In the genomic region with DNA sequence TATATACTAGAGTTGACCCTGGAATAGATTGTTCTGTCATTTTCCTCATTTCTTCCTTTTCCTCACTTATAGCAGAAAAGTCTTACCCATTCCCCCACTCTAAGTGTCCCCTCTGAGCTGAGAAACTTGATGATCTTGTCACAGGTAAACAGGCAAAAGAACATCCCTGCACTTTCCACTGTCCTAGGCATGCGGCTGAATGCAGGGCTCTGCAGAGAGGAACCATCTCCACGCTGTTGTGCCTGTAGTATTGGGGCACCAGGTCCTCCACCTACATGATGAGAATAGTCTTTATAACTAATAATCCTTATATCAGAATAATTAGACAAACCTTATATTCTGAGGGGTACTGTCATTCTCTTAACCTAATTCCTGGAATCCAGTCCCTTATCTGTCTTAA, we compare ENCODE assay signal across 9 cellular contexts.
DNase-seq lines count a peak whose midpoint lies in the region; ATAC-seq, FAIRE-seq and TF ChIP-seq lines count a peak whose summit lies in the region.
"Had no signal": no experiment of that assay in that cellular context is flagged by ENCODE, and none has a peak within 500 bp of the region (broad histone marks: within the 10 kb centered on the region; RNA-seq: fewer than 3 reads in every experiment).

No MANE protein-coding gene starts in this region.

- peak overlapping the region; percentile 30 for H2AFZ ChIP-seq in KMS-11 (ENCODE audit: low read depth)

- H3K27ac Mint-ChIP-seq in CD4-positive, CD25-positive, alpha-beta regulatory T cell = no peak overlapping the region

- no peaks in the 10 kb centered on the region for H4K20me1 ChIP-seq in KMS-11 (ENCODE audit: insufficient read depth)

- no peaks in the 10 kb centered on the region for H3K79me2 ChIP-seq in KMS-11 (ENCODE audit: insufficient read depth, low read depth)

- H3K4me3 Mint-ChIP-seq in CD4-positive, CD25-positive, alpha-beta regulatory T cell = peak overlapping the region in 1 of 4 donors; percentile 10

- peak overlapping the region; percentile 79 for H3K4me2 ChIP-seq in KMS-11

- H3K36me3 ChIP-seq in CD4-positive, CD25-positive, alpha-beta regulatory T cell (ENCODE audit: control insufficient read depth, insufficient read depth, low read length) = no peaks in the 10 kb centered on the region
- H3K36me3 ChIP-seq in KMS-11 (ENCODE audit: insufficient read depth) (no peaks in the 10 kb centered on the region), small intestine (ENCODE audit: control insufficient read depth in 2 of 2, insufficient read depth in 2 of 2, low read length in 2 of 2) (no peaks in the 10 kb centered on the region)

- FAIRE-seq in small intestine (lab: Jason Lieb, UNC) (no peak), GM19239 (lab: Jason Lieb, UNC) (no peak)

- H3K9me3 Mint-ChIP-seq in CD4-positive, CD25-positive, alpha-beta regulatory T cell = no peaks in the 10 kb centered on the region

- no peaks in the 10 kb centered on the region for H3K27me3 ChIP-seq in CD4-positive, CD25-positive, alpha-beta regulatory T cell (ENCODE audit: control insufficient read depth, insufficient read depth, low read length)
- no peaks in the 10 kb centered on the region for H3K27me3 ChIP-seq in KMS-11 (ENCODE audit: insufficient read depth, low read depth)
- H3K27me3 ChIP-seq in small intestine (ENCODE audit: control insufficient read depth in 2 of 2, insufficient read depth in 2 of 2, low read length in 2 of 2) = no peaks in the 10 kb centered on the region

- peaks cover 12 to 31% (median 23%) of the 10 kb centered on the region in 4 donors for H3K4me1 Mint-ChIP-seq in CD4-positive, CD25-positive, alpha-beta regulatory T cell

- 76 to 80% (median 77%) methylated on average over 2 of the region's 2 CpGs for WGBS in small intestine, 3 donors

- peak overlapping the region; percentile 27 for H3K4me3 ChIP-seq in CD4-positive, CD25-positive, alpha-beta regulatory T cell (ENCODE audit: low read depth, low read length)
- H3K4me3 ChIP-seq in KMS-11 (IDR thresholded peaks at IDR 0.05; ENCODE audit: insufficient read depth, low read depth, low read length) (no peak overlapping the region), small intestine (ENCODE audit: low read depth in 1 of 2, low read length in 2 of 2) (no peak overlapping the region)

- no peak for TF ChIP-seq CTCF in KMS-11 (conservative IDR thresholded peaks at IDR 0.05; ENCODE audit: low read depth, low read length)

- H3K27ac ChIP-seq in CD4-positive, CD25-positive, alpha-beta regulatory T cell (ENCODE audit: insufficient read depth, low read length, poor library complexity, severe bottlenecking) = no peak overlapping the region
- H3K27ac ChIP-seq in KMS-11 (peak overlapping the region; percentile 63), small intestine (ENCODE audit: low read depth in 1 of 2, low read length in 1 of 2) (no peak overlapping the region)

- H3K9me3 ChIP-seq in CD4-positive, CD25-positive, alpha-beta regulatory T cell (ENCODE audit: control insufficient read depth in 2 of 2, low read length in 2 of 2) = no peaks in the 10 kb centered on the region
- H3K9me3 ChIP-seq in small intestine (ENCODE audit: control insufficient read depth, low read depth) = no peaks in the 10 kb centered on the region

- no peaks in the 10 kb centered on the region for H3K36me3 Mint-ChIP-seq in CD4-positive, CD25-positive, alpha-beta regulatory T cell

- H3K9ac ChIP-seq in KMS-11 = no peak overlapping the region

- no peak for ATAC-seq in CD4-positive, CD25-positive, alpha-beta regulatory T cell (ENCODE audit: low read depth in 2 of 2)
- peak; percentile 39 for ATAC-seq in GM19328 (IDR thresholded peaks at IDR 0.05; ENCODE audit: unreplicated experiment)
- ATAC-seq in HG02884 (IDR thresholded peaks at IDR 0.05; ENCODE audit: unreplicated experiment) = peak; percentile 32

- H3K4me1 ChIP-seq in CD4-positive, CD25-positive, alpha-beta regulatory T cell (ENCODE audit: control insufficient read depth, insufficient read depth, low read length, poor library complexity, severe bottlenecking) = peaks cover 7% of the 10 kb centered on the region
- H3K4me1 ChIP-seq in KMS-11 (ENCODE audit: low read depth, poor library complexity, severe bottlenecking) = peaks cover 62% of the 10 kb centered on the region
- no peaks in the 10 kb centered on the region for H3K4me1 ChIP-seq in small intestine (ENCODE audit: control insufficient read depth in 2 of 2, insufficient read depth in 1 of 2, low read depth in 1 of 2, low read length in 1 of 2)

- peaks cover 6% of the 10 kb centered on the region for H3K27me3 Mint-ChIP-seq in CD4-positive, CD25-positive, alpha-beta regulatory T cell

- no peak for DNase-seq in CD4-positive, CD25-positive, alpha-beta regulatory T cell
- DNase-seq in CD1c-positive myeloid dendritic cell (ENCODE audit: extremely low spot score) = no peak
- no peak for DNase-seq in small intestine
- DNase-seq in GM19239 (ENCODE audit: insufficient read length, low spot score) = no peak
- DNase-seq in NCI-H1105 (lab: John Stamatoyannopoulos, UW) = no peak
- DNase-seq: activated naive CD4-positive, alpha-beta T cell had no signal

Comparison
In these comparisons a context has a peak if more than half of its experiments do, and no peak if none do; other contexts are left out.
1. ATAC-seq: peak in GM19328 (single experiment) and HG02884 (single experiment); none in CD4-positive, CD25-positive, alpha-beta regulatory T cell (0 of 2).